Comparison of ENCODE assay signal across 4 cellular contexts in the genomic region with DNA sequence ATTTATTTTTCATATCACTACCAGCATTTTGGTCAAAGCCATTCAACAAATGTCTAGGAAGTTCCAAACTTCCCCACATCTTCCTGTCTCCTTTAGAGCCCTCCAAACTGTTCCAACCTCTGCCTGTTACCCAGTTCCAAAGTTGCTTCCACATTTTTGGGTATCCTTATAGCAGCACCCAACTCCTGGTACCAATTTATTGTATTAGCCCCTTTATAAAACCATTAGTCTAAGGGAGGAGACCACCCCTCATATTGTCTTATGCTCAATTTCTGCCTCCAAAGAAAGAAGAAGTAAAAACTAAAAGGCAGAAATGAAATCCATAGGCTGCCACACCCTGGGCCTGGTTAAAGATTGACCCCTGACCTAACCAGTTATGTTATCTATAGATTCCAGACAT. TPM values are rescaled to one million over a fixed set of nuclear protein-coding genes. Genes with fewer than 3 reads are reported as not detected.
"Had no signal": no experiment of that assay in that cellular context is flagged by ENCODE, and none has a peak within 500 bp of the region (broad histone marks: within the 10 kb centered on the region; RNA-seq: fewer than 3 reads in every experiment).

No MANE protein-coding gene starts in this region.

RNA-seq across cellular contexts. Expression of a gene that starts 18.1 kb away (rescaled TPM):
- total RNA-seq: HT-29, HT1080, IMR-90 had no signal

RNA-seq across cellular contexts. Expression of a gene that starts 27.2 kb away (rescaled TPM):
- total RNA-seq: HT-29, HT1080, IMR-90 had no signal
- polyA plus RNA-seq: IgD-negative memory B cell, IMR-90 had no signal
